31 cellular contexts compared by ENCODE assay signal in the genomic region with DNA sequence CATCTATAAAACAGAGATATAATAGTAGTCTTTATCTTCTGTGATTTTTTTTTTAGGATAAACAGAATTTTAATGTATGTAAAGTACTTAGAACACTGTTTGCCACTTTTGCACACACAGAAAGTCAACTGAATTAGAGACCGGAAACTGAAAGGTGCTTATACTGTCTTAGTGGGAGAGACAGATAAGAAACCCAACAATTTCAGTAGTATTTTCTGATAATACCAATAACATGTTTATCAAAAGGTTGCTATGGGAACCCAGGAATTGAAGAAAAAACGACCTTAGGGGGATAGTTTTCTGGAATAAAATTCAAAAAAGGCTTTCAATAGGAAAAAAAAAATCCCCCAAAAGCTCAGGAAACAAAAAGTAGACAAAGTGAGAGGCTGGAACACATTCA.
"Had no signal": no experiment of that assay in that cellular context is flagged by ENCODE, and none has a peak within 500 bp of the region (broad histone marks: within the 10 kb centered on the region; RNA-seq: fewer than 3 reads in every experiment).

No MANE protein-coding gene starts in this region.

- H3K9me3 ChIP-seq: ascending aorta, breast epithelium, esophagus muscularis mucosa, gastrocnemius medialis, heart left ventricle had no signal

- H3K27me3 ChIP-seq: ascending aorta, breast epithelium, cardiac muscle cell, esophagus muscularis mucosa, foreskin keratinocyte, gastrocnemius medialis, heart left ventricle had no signal

- DNase-seq: activated CD4-positive, alpha-beta memory T cell treated with anti-CD3 and anti-CD28 coated beads for 36 hours; activated CD4-positive, alpha-beta T cell treated with anti-CD3 and anti-CD28 coated beads for 36 hours; activated CD4-positive, alpha-beta T cell treated with anti-CD3 and anti-CD28 coated beads, Interleukin-2, amount 10 ng/mL, durations not matched to agents 24 days and 14 days; activated CD4-positive, CD25-positive, alpha-beta regulatory T cell; activated CD4-positive, CD25-positive, alpha-beta regulatory T cell treated with anti-CD3 and anti-CD28 coated beads, Interleukin-2, amount 50 U/mL, for 72 hours; activated CD8-positive, alpha-beta memory T cell treated with anti-CD3 and anti-CD28 coated beads, Interleukin-2, amount 10 ng/mL, durations not matched to agents 7 days and 5 days; activated CD8-positive, alpha-beta memory T cell treated with anti-CD3 and anti-CD28 coated beads, Interleukin-2, amount 50 U/mL, for 4 hours; activated CD8-positive, alpha-beta T cell treated with anti-CD3 and anti-CD28 coated beads, Interleukin-2, amount 10 ng/mL, durations not matched to agents 7 days and 5 days; activated effector memory CD4-positive, alpha-beta T cell treated with anti-CD3 and anti-CD28 coated beads, Interleukin-2, amount 50 U/mL, for 16 hours; activated naive CD4-positive, alpha-beta T cell treated with anti-CD3 and anti-CD28 coated beads, Interleukin-2, amount 10 ng/mL, durations not matched to agents 7 days and 5 days; activated naive CD8-positive, alpha-beta T cell treated with anti-CD3 and anti-CD28 coated beads, Interleukin-2, amount 10 ng/mL, durations not matched to agents 7 days and 5 days; activated T-cell treated with anti-CD3 and anti-CD28 coated beads, Interleukin-2, amount 50 U/mL, for 1 hour; activated T-cell treated with anti-CD3 and anti-CD28 coated beads, Interleukin-2, amount 50 U/mL, for 48 hours; central memory CD4-positive, alpha-beta T cell; effector CD4-positive, alpha-beta T cell; effector memory CD8-positive, alpha-beta T cell; foreskin keratinocyte; gastrocnemius medialis; glutamatergic neuron; heart left ventricle; hypothalamus had no signal

- H3K4me3 ChIP-seq: ascending aorta, breast epithelium, cardiac muscle cell, coronary artery, esophagus muscularis mucosa, gastrocnemius medialis, heart left ventricle had no signal

- H3K36me3 ChIP-seq: breast epithelium, cardiac muscle cell, esophagus muscularis mucosa, gastrocnemius medialis, heart left ventricle had no signal

- H3K4me1 ChIP-seq: ascending aorta, foreskin keratinocyte had no signal

- H3K36me3 Mint-ChIP-seq: activated naive CD4-positive, alpha-beta T cell treated with anti-CD3 and anti-CD28 coated beads, Interleukin-2, amount 10 ng/mL, durations not matched to agents 7 days and 5 days had no signal

- H3K27ac ChIP-seq: ascending aorta, breast epithelium, cardiac muscle cell, coronary artery, esophagus muscularis mucosa, foreskin keratinocyte, gastrocnemius medialis, heart left ventricle had no signal

- H3K9me3 Mint-ChIP-seq: activated CD4-positive, alpha-beta memory T cell treated with anti-CD3 and anti-CD28 coated beads for 36 hours; activated CD4-positive, alpha-beta T cell treated with anti-CD3 and anti-CD28 coated beads, Interleukin-2, amount 10 ng/mL, durations not matched to agents 24 days and 14 days; activated naive CD4-positive, alpha-beta T cell treated with anti-CD3 and anti-CD28 coated beads, Interleukin-2, amount 10 ng/mL, durations not matched to agents 7 days and 5 days; activated naive CD8-positive, alpha-beta T cell treated with anti-CD3 and anti-CD28 coated beads, Interleukin-2, amount 10 ng/mL, durations not matched to agents 7 days and 5 days; activated T-helper 1 cell treated with anti-CD3 and anti-CD28 coated beads, Interleukin-12 subunit alpha, Interleukin-12 subunit beta, Interleukin-2, Interleukin-4 antibody, amounts not matched to agents 30 ng/mL and 10 ng/mL and 1 ng/mL, durations not matched to agents 14 hours and 24 hours and 36 hours; activated T-helper 2 cell treated with anti-CD3 and anti-CD28 coated beads, Interferon-gamma antibody, Interleukin-2, Interleukin-4, amounts not matched to agents 10 μg/mL and 5 μg/mL and 100 μg/mL, durations not matched to agents 14 hours and 24 hours and 36 hours; dendritic cell treated with granulocyte-macrophage colony-stimulating factor and Interleukin-4, amounts not matched to agents 40 ng/mL and 50 ng/mL, for 4 days; effector memory CD8-positive, alpha-beta T cell had no signal

- H3K4me1 Mint-ChIP-seq: activated naive CD4-positive, alpha-beta T cell treated with anti-CD3 and anti-CD28 coated beads, Interleukin-2, amount 10 ng/mL, durations not matched to agents 7 days and 5 days had no signal

- ATAC-seq: activated CD4-positive, alpha-beta T cell treated with anti-CD3 and anti-CD28 coated beads for 36 hours; activated CD8-positive, alpha-beta memory T cell treated with anti-CD3 and anti-CD28 coated beads, Interleukin-2, amount 10 ng/mL, durations not matched to agents 7 days and 5 days; activated CD8-positive, alpha-beta T cell treated with anti-CD3 and anti-CD28 coated beads, Interleukin-2, amount 10 ng/mL, durations not matched to agents 7 days and 5 days; activated naive CD4-positive, alpha-beta T cell treated with anti-CD3 and anti-CD28 coated beads, Interleukin-2, amount 50 U/mL, for 72 hours; effector memory CD8-positive, alpha-beta T cell; foreskin keratinocyte; gastrocnemius medialis; heart left ventricle had no signal

- H3K27ac Mint-ChIP-seq: activated CD4-positive, alpha-beta memory T cell treated with anti-CD3 and anti-CD28 coated beads for 36 hours; activated CD4-positive, alpha-beta T cell treated with anti-CD3 and anti-CD28 coated beads for 36 hours; activated CD4-positive, alpha-beta T cell treated with anti-CD3 and anti-CD28 coated beads, Interleukin-2, amount 10 ng/mL, durations not matched to agents 24 days and 14 days; activated CD8-positive, alpha-beta memory T cell treated with anti-CD3 and anti-CD28 coated beads, Interleukin-2, amount 10 ng/mL, durations not matched to agents 7 days and 5 days; activated CD8-positive, alpha-beta T cell treated with anti-CD3 and anti-CD28 coated beads, Interleukin-2, amount 10 ng/mL, durations not matched to agents 7 days and 5 days; activated naive CD4-positive, alpha-beta T cell treated with anti-CD3 and anti-CD28 coated beads, Interleukin-2, amount 10 ng/mL, durations not matched to agents 7 days and 5 days; activated naive CD4-positive, alpha-beta T cell treated with anti-CD3 and anti-CD28 coated beads, Interleukin-2, amount 50 U/mL, for 72 hours; activated naive CD8-positive, alpha-beta T cell treated with anti-CD3 and anti-CD28 coated beads, Interleukin-2, amount 10 ng/mL, durations not matched to agents 7 days and 5 days; activated T-helper 1 cell treated with anti-CD3 and anti-CD28 coated beads, Interleukin-12 subunit alpha, Interleukin-12 subunit beta, Interleukin-2, Interleukin-4 antibody, amounts not matched to agents 30 ng/mL and 10 ng/mL and 1 ng/mL, durations not matched to agents 14 hours and 24 hours and 36 hours; activated T-helper 2 cell treated with anti-CD3 and anti-CD28 coated beads, Interferon-gamma antibody, Interleukin-2, Interleukin-4, amounts not matched to agents 10 μg/mL and 5 μg/mL and 100 μg/mL, durations not matched to agents 14 hours and 24 hours and 36 hours; brain; dendritic cell treated with granulocyte-macrophage colony-stimulating factor and Interleukin-4, amounts not matched to agents 40 ng/mL and 50 ng/mL, for 4 days; effector memory CD8-positive, alpha-beta T cell had no signal

- H3K27me3 Mint-ChIP-seq: activated CD4-positive, alpha-beta memory T cell treated with anti-CD3 and anti-CD28 coated beads for 36 hours; activated CD4-positive, alpha-beta T cell treated with anti-CD3 and anti-CD28 coated beads for 36 hours; activated CD4-positive, alpha-beta T cell treated with anti-CD3 and anti-CD28 coated beads, Interleukin-2, amount 10 ng/mL, durations not matched to agents 24 days and 14 days; activated CD8-positive, alpha-beta memory T cell treated with anti-CD3 and anti-CD28 coated beads, Interleukin-2, amount 10 ng/mL, durations not matched to agents 7 days and 5 days; activated naive CD4-positive, alpha-beta T cell treated with anti-CD3 and anti-CD28 coated beads, Interleukin-2, amount 10 ng/mL, durations not matched to agents 7 days and 5 days; activated naive CD8-positive, alpha-beta T cell treated with anti-CD3 and anti-CD28 coated beads, Interleukin-2, amount 10 ng/mL, durations not matched to agents 7 days and 5 days; brain; dendritic cell treated with granulocyte-macrophage colony-stimulating factor and Interleukin-4, amounts not matched to agents 40 ng/mL and 50 ng/mL, for 4 days; effector memory CD8-positive, alpha-beta T cell had no signal

- H3K4me3 Mint-ChIP-seq: activated CD4-positive, alpha-beta memory T cell treated with anti-CD3 and anti-CD28 coated beads for 36 hours; activated CD4-positive, alpha-beta T cell treated with anti-CD3 and anti-CD28 coated beads for 36 hours; activated CD4-positive, alpha-beta T cell treated with anti-CD3 and anti-CD28 coated beads, Interleukin-2, amount 10 ng/mL, durations not matched to agents 24 days and 14 days; activated CD8-positive, alpha-beta memory T cell treated with anti-CD3 and anti-CD28 coated beads, Interleukin-2, amount 10 ng/mL, durations not matched to agents 7 days and 5 days; activated CD8-positive, alpha-beta T cell treated with anti-CD3 and anti-CD28 coated beads, Interleukin-2, amount 10 ng/mL, durations not matched to agents 7 days and 5 days; activated naive CD4-positive, alpha-beta T cell treated with anti-CD3 and anti-CD28 coated beads, Interleukin-2, amount 10 ng/mL, durations not matched to agents 7 days and 5 days; activated naive CD8-positive, alpha-beta T cell treated with anti-CD3 and anti-CD28 coated beads, Interleukin-2, amount 10 ng/mL, durations not matched to agents 7 days and 5 days; activated T-helper 1 cell treated with anti-CD3 and anti-CD28 coated beads, Interleukin-12 subunit alpha, Interleukin-12 subunit beta, Interleukin-2, Interleukin-4 antibody, amounts not matched to agents 30 ng/mL and 10 ng/mL and 1 ng/mL, durations not matched to agents 14 hours and 24 hours and 36 hours; brain; dendritic cell treated with granulocyte-macrophage colony-stimulating factor and Interleukin-4, amounts not matched to agents 40 ng/mL and 50 ng/mL, for 4 days; effector memory CD8-positive, alpha-beta T cell had no signal
